ENCODE assay signal across 8 cellular contexts in the genomic region with DNA sequence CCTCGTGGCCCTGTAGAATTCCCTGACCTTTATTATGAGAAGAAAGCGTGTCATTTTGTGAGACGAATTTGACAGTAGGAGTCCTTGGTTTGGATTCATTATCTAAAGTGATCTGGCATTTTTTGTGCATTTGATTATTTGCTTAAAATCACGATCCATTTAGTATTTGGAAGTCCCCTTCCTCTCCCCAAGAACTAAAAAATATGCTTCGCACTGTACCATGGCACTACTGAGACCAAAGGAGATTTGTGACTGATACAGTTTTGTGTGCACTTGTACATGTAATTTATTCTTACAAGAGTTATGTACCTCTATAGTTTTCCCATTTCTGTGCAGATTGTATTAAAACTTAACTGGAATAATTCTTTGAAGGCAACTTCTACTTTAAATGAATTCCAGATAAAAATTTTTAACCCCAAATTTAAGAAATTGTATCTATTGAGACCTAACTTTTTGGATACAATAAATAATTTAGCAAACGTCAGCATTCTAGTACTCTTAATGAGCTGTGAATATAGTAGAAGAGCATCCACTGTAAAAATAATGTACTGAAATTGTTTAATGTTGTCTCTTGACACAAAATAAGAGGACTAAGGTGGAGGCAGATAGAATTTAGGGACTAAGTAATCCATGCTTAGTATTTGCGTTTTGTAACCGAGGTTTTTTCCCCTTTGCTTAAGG. TPM values are rescaled to one million over a fixed set of nuclear protein-coding genes. Genes with fewer than 3 reads are reported as not detected.
A peak's percentile ranks its signal among the peaks of the same experiment; 100 is the strongest.
DNase-seq lines count a peak whose midpoint lies in the region; ATAC-seq lines count a peak whose summit lies in the region.

No MANE protein-coding gene starts in this region.

- DNase-seq in T-helper 1 cell (no peak), immature natural killer cell (no peak), left lobe of liver (ENCODE audit: low spot score) (no peak), SK-N-DZ (ENCODE audit: low spot score) (no peak)
- DNase-seq in activated CD8-positive, alpha-beta T cell treated with anti-CD3 and anti-CD28 coated beads, Interleukin-2, amount 10 ng/mL, durations not matched to agents 7 days and 5 days: no peak

- no peaks in the 10 kb centered on the region for H3K9me3 Mint-ChIP-seq in T-helper 1 cell treated with Interleukin-12 subunit alpha and Interleukin-12 subunit beta and Interleukin-4 antibody, amounts not matched to agents 30 μg/mL and 1 μg/mL, for 36 hours
- H3K9me3 Mint-ChIP-seq in activated CD8-positive, alpha-beta T cell treated with anti-CD3 and anti-CD28 coated beads, Interleukin-2, amount 10 ng/mL, durations not matched to agents 7 days and 5 days (ENCODE audit: insufficient read depth): no peaks in the 10 kb centered on the region
- H3K9me3 Mint-ChIP-seq in immature natural killer cell: no peaks in the 10 kb centered on the region

- H3K36me3 Mint-ChIP-seq in T-helper 1 cell treated with Interleukin-12 subunit alpha and Interleukin-12 subunit beta and Interleukin-4 antibody, amounts not matched to agents 30 μg/mL and 1 μg/mL, for 36 hours (ENCODE audit: low read depth): peaks cover 23% of the 10 kb centered on the region
- H3K36me3 Mint-ChIP-seq in activated CD8-positive, alpha-beta T cell treated with anti-CD3 and anti-CD28 coated beads, Interleukin-2, amount 10 ng/mL, durations not matched to agents 7 days and 5 days (ENCODE audit: low read depth): peaks cover 18% of the 10 kb centered on the region
- no peaks in the 10 kb centered on the region for H3K36me3 Mint-ChIP-seq in immature natural killer cell

- peak overlapping the region; percentile 91 for H3K4me3 Mint-ChIP-seq in T-helper 1 cell treated with Interleukin-12 subunit alpha and Interleukin-12 subunit beta and Interleukin-4 antibody, amounts not matched to agents 30 μg/mL and 1 μg/mL, for 36 hours
- H3K4me3 Mint-ChIP-seq in activated CD8-positive, alpha-beta T cell treated with anti-CD3 and anti-CD28 coated beads, Interleukin-2, amount 10 ng/mL, durations not matched to agents 7 days and 5 days: peak overlapping the region; percentile 87
- peak overlapping the region; percentile 90 to 96 (median 94) for H3K4me3 Mint-ChIP-seq in immature natural killer cell

- peak overlapping the region; percentile 91 for H3K27ac Mint-ChIP-seq in T-helper 1 cell treated with Interleukin-12 subunit alpha and Interleukin-12 subunit beta and Interleukin-4 antibody, amounts not matched to agents 30 μg/mL and 1 μg/mL, for 36 hours
- H3K27ac Mint-ChIP-seq in activated CD8-positive, alpha-beta T cell treated with anti-CD3 and anti-CD28 coated beads, Interleukin-2, amount 10 ng/mL, durations not matched to agents 7 days and 5 days: peak overlapping the region; percentile 96
- peak overlapping the region; percentile 89 to 98 (median 95) for H3K27ac Mint-ChIP-seq in immature natural killer cell

- ATAC-seq in activated CD8-positive, alpha-beta T cell treated with anti-CD3 and anti-CD28 coated beads, Interleukin-2, amount 10 ng/mL, durations not matched to agents 7 days and 5 days: no peak
- no peak for ATAC-seq in left lobe of liver
- no peak for ATAC-seq in GM18873 (IDR thresholded peaks at IDR 0.05; ENCODE audit: low FRiP score, unreplicated experiment)

- H3K27ac ChIP-seq in temporal lobe (ENCODE audit: low read depth, low read length): peak overlapping the region; percentile 9

- CTCF ChIA-PET in activated CD8-positive, alpha-beta T cell treated with anti-CD3 and anti-CD28 coated beads, Interleukin-2, amount 10 ng/mL, durations not matched to agents 7 days and 5 days (lab: Charles Lee): interaction anchor here (1.5 kb wide), 1 partner anchor 9 kb away, joined by 4 read pairs; no protein-coding TSS in a partner anchor

- peaks cover 38% of the 10 kb centered on the region for H3K4me1 Mint-ChIP-seq in T-helper 1 cell treated with Interleukin-12 subunit alpha and Interleukin-12 subunit beta and Interleukin-4 antibody, amounts not matched to agents 30 μg/mL and 1 μg/mL, for 36 hours (ENCODE audit: low read depth)
- peaks cover 41% of the 10 kb centered on the region for H3K4me1 Mint-ChIP-seq in activated CD8-positive, alpha-beta T cell treated with anti-CD3 and anti-CD28 coated beads, Interleukin-2, amount 10 ng/mL, durations not matched to agents 7 days and 5 days (ENCODE audit: low read depth)
- peaks cover 47 to 57% of the 10 kb centered on the region in 2 donors for H3K4me1 Mint-ChIP-seq in immature natural killer cell

- H3K27me3 Mint-ChIP-seq in T-helper 1 cell treated with Interleukin-12 subunit alpha and Interleukin-12 subunit beta and Interleukin-4 antibody, amounts not matched to agents 30 μg/mL and 1 μg/mL, for 36 hours (ENCODE audit: low read depth): peaks cover 3% of the 10 kb centered on the region
- peaks cover 12% of the 10 kb centered on the region for H3K27me3 Mint-ChIP-seq in activated CD8-positive, alpha-beta T cell treated with anti-CD3 and anti-CD28 coated beads, Interleukin-2, amount 10 ng/mL, durations not matched to agents 7 days and 5 days (ENCODE audit: low read depth)
- H3K27me3 Mint-ChIP-seq in immature natural killer cell (ENCODE audit: low read depth in 3 of 3): peaks cover 0 to 15% (median 11%) of the 10 kb centered on the region in 3 donors

- POLR2A ChIA-PET in activated CD8-positive, alpha-beta T cell treated with anti-CD3 and anti-CD28 coated beads, Interleukin-2, amount 10 ng/mL, durations not matched to agents 7 days and 5 days (lab: Charles Lee): no interaction called here

RNA-seq across cellular contexts. Expression of a gene that starts 2.1 kb away (rescaled TPM):
- 10 to 100 TPM; 24.1 to 25.1 TPM for total RNA-seq in activated CD8-positive, alpha-beta T cell treated with anti-CD3 and anti-CD28 coated beads, Interleukin-2, amount 10 ng/mL, durations not matched to agents 7 days and 5 days
- 10 to 100 TPM in 2 of 3 donors, 1 to 10 TPM in 1; 5.8 to 16.7 (median 10.2) TPM for polyA plus RNA-seq in immature natural killer cell
- total RNA-seq in temporal lobe (16.0 TPM), left lobe of liver (5.8 TPM)
- 6.0 and 7.7 TPM in 2 replicates for polyA plus RNA-seq in SK-N-DZ (2014; cell fraction: cytosol; rRNA removed)
- 6.1 and 6.8 TPM in 2 replicates for polyA plus RNA-seq in SK-N-DZ (2014; cell fraction: nucleus; rRNA removed)
